In genomic region chr4:139858436-139859225, GRCh38 we compare ENCODE assay signal across 11 cellular contexts.
DNase-seq lines count a peak whose midpoint lies in the region; ATAC-seq lines count a peak whose summit lies in the region.
"Had no signal": no experiment of that assay in that cellular context is flagged by ENCODE, and none has a peak within 500 bp of the region (broad histone marks: within the 10 kb centered on the region; RNA-seq: fewer than 3 reads in every experiment).

No MANE protein-coding gene starts in this region.

- no peaks in the 10 kb centered on the region for H3K36me3 Mint-ChIP-seq in activated T-cell treated with anti-CD3 and anti-CD28 coated beads, Interleukin-2, amount 50 U/mL, for 24 hours (ENCODE audit: low read depth)

- H3K4me3 Mint-ChIP-seq in activated T-cell treated with anti-CD3 and anti-CD28 coated beads, Interleukin-2, amount 50 U/mL, for 24 hours: no peak overlapping the region

- peak overlapping the region; percentile 65 for H3K27ac Mint-ChIP-seq in activated T-cell treated with anti-CD3 and anti-CD28 coated beads, Interleukin-2, amount 50 U/mL, for 24 hours

- ATAC-seq in GM21825 (IDR thresholded peaks at IDR 0.05; ENCODE audit: unreplicated experiment) (peak; percentile 92), HG03520 (IDR thresholded peaks at IDR 0.05; ENCODE audit: unreplicated experiment) (peak; percentile 97)
- peak; percentile 96 for ATAC-seq in stimulated activated naive CD8-positive, alpha-beta T cell treated with anti-CD3 and anti-CD28 coated beads, Interleukin-15, Interleukin-2, amounts not matched to agents 100 U/mL and 50 U/mL, for 24 hours
- ATAC-seq: foreskin keratinocyte; naive thymus-derived CD4-positive, alpha-beta T cell had no signal

- peak; percentile 49 for DNase-seq in activated T-cell treated with anti-CD3 and anti-CD28 coated beads, Interleukin-2, amount 50 U/mL, for 24 hours
- no peak for DNase-seq in activated T-cell treated with anti-CD3 and anti-CD28 coated beads, Interleukin-2, amount 50 U/mL, for 1 hour
- peak; percentile 11 for DNase-seq in stimulated activated naive CD8-positive, alpha-beta T cell treated with anti-CD3 and anti-CD28 coated beads, Interleukin-15, Interleukin-2, amounts not matched to agents 100 U/mL and 50 U/mL, for 24 hours
- DNase-seq in mucosa of gallbladder (ENCODE audit: low spot score) (no peak), NCI-H146 (lab: John Stamatoyannopoulos, UW) (no peak), DMS 273 (lab: John Stamatoyannopoulos, UW; ENCODE audit: unreplicated experiment) (no peak)
- DNase-seq: GOT3 had no signal

- no peaks in the 10 kb centered on the region for H3K9me3 Mint-ChIP-seq in activated T-cell treated with anti-CD3 and anti-CD28 coated beads, Interleukin-2, amount 50 U/mL, for 24 hours

- peaks cover 31% of the 10 kb centered on the region for H3K27me3 Mint-ChIP-seq in activated T-cell treated with anti-CD3 and anti-CD28 coated beads, Interleukin-2, amount 50 U/mL, for 24 hours

- peaks cover 39% of the 10 kb centered on the region for H3K4me1 Mint-ChIP-seq in activated T-cell treated with anti-CD3 and anti-CD28 coated beads, Interleukin-2, amount 50 U/mL, for 24 hours (ENCODE audit: low read depth)

Comparison
In these comparisons a context has a peak if more than half of its experiments do, and no peak if none do; other contexts are left out.
1. DNase-seq: peak in activated T-cell treated with anti-CD3 and anti-CD28 coated beads, Interleukin-2, amount 50 U/mL, for 24 hours (single experiment) and stimulated activated naive CD8-positive, alpha-beta T cell treated with anti-CD3 and anti-CD28 coated beads, Interleukin-15, Interleukin-2, amounts not matched to agents 100 U/mL and 50 U/mL, for 24 hours (single experiment); none in activated T-cell treated with anti-CD3 and anti-CD28 coated beads, Interleukin-2, amount 50 U/mL, for 1 hour (single experiment), mucosa of gallbladder (single experiment), NCI-H146 (single experiment) and DMS 273 (single experiment).
2. Peak in every context shown above with its lines, with median percentiles within 50 percentile points of each other: ATAC-seq.